20 cellular contexts compared by ENCODE assay signal in the genomic region with DNA sequence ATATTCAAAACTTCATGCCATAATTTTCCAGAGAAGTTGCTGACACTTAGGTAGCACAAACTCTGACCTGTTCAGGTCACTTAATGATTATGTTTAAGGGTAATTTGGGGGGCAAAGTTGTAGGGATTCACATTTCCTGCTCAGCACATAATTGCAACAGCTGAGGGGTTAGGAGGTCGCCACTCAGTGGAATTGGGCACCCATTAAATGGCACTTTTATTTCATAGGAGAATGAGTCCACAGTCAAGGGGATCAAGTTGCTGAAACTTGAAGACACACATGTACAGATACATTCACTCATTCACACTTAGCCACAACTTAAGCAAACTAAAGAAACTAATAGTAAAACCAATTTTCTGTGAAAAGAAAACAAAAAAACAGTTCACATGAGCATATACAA. TPM values are rescaled to one million over a fixed set of nuclear protein-coding genes. Genes with fewer than 3 reads are reported as not detected.
DNase-seq lines count a peak whose midpoint lies in the region; TF ChIP-seq lines count a peak whose summit lies in the region.
"Had no signal": no experiment of that assay in that cellular context is flagged by ENCODE, and none has a peak within 500 bp of the region (broad histone marks: within the 10 kb centered on the region; RNA-seq: fewer than 3 reads in every experiment).

No MANE protein-coding gene starts in this region.

- no peaks in the 10 kb centered on the region for H3K36me3 ChIP-seq in KMS-11 (ENCODE audit: insufficient read depth)
- H3K36me3 ChIP-seq: BE2C had no signal

- H3K4me3 Mint-ChIP-seq in activated CD4-positive, alpha-beta memory T cell treated with anti-CD3 and anti-CD28 coated beads, Interleukin-2, amount 10 ng/mL, durations not matched to agents 7 days and 5 days: no peak overlapping the region
- H3K4me3 Mint-ChIP-seq: CD4-positive, CD25-positive, alpha-beta regulatory T cell; CD8-positive, alpha-beta memory T cell; H9 had no signal

- no peaks in the 10 kb centered on the region for H3K4me1 Mint-ChIP-seq in activated CD4-positive, alpha-beta memory T cell treated with anti-CD3 and anti-CD28 coated beads, Interleukin-2, amount 10 ng/mL, durations not matched to agents 7 days and 5 days
- H3K4me1 Mint-ChIP-seq: CD4-positive, CD25-positive, alpha-beta regulatory T cell; CD8-positive, alpha-beta memory T cell had no signal

- no peaks in the 10 kb centered on the region for H3K36me3 Mint-ChIP-seq in activated CD4-positive, alpha-beta memory T cell treated with anti-CD3 and anti-CD28 coated beads, Interleukin-2, amount 10 ng/mL, durations not matched to agents 7 days and 5 days (ENCODE audit: low read depth)
- H3K36me3 Mint-ChIP-seq: CD4-positive, CD25-positive, alpha-beta regulatory T cell; CD8-positive, alpha-beta memory T cell had no signal

- POLR2A ChIA-PET in activated CD4-positive, alpha-beta memory T cell treated with anti-CD3 and anti-CD28 coated beads, Interleukin-2, amount 10 ng/mL, durations not matched to agents 7 days and 5 days (lab: Charles Lee): no interaction called here

- no peaks in the 10 kb centered on the region for H3K27me3 Mint-ChIP-seq in activated CD4-positive, alpha-beta memory T cell treated with anti-CD3 and anti-CD28 coated beads, Interleukin-2, amount 10 ng/mL, durations not matched to agents 7 days and 5 days
- H3K27me3 Mint-ChIP-seq: CD4-positive, CD25-positive, alpha-beta regulatory T cell; CD8-positive, alpha-beta memory T cell had no signal

- H3K4me1 ChIP-seq in KMS-11 (ENCODE audit: low read depth, poor library complexity, severe bottlenecking): peaks cover 34% of the 10 kb centered on the region
- H3K4me1 ChIP-seq: BE2C had no signal

- no peaks in the 10 kb centered on the region for H4K20me1 ChIP-seq in KMS-11 (ENCODE audit: insufficient read depth)

- no peaks in the 10 kb centered on the region for H3K27me3 ChIP-seq in KMS-11 (ENCODE audit: insufficient read depth, low read depth)
- H3K27me3 ChIP-seq: BE2C had no signal

- no peak overlapping the region for H3K4me3 ChIP-seq in KMS-11 (IDR thresholded peaks at IDR 0.05; ENCODE audit: insufficient read depth, low read depth, low read length)
- H3K4me3 ChIP-seq: GM12878 had no signal

- no peak overlapping the region for H3K9ac ChIP-seq in KMS-11

- 0 out of 2 replicates have a peak overlapping the region, but pooled peaks have one; percentile 78 for H3K4me2 ChIP-seq in KMS-11

- CTCF ChIA-PET in activated CD4-positive, alpha-beta memory T cell treated with anti-CD3 and anti-CD28 coated beads, Interleukin-2, amount 10 ng/mL, durations not matched to agents 7 days and 5 days (lab: Charles Lee): no interaction called here

- no peak overlapping the region for H3K27ac Mint-ChIP-seq in activated CD4-positive, alpha-beta memory T cell treated with anti-CD3 and anti-CD28 coated beads, Interleukin-2, amount 10 ng/mL, durations not matched to agents 7 days and 5 days
- H3K27ac Mint-ChIP-seq: CD4-positive, CD25-positive, alpha-beta regulatory T cell; CD8-positive, alpha-beta memory T cell had no signal

- DNase-seq in NCI-H69 (lab: John Stamatoyannopoulos, UW): peak; percentile 83
- peak; percentile 86 for DNase-seq in left kidney (ENCODE audit: low read depth, low spot score)
- peak; percentile 3 for DNase-seq in retina
- no peak for DNase-seq in activated naive CD4-positive, alpha-beta T cell (lab: John Stamatoyannopoulos, UW)
- DNase-seq in activated CD4-positive, alpha-beta memory T cell treated with anti-CD3 and anti-CD28 coated beads, Interleukin-2, amount 10 ng/mL, durations not matched to agents 7 days and 5 days: no peak
- no peak for DNase-seq in NCI-H446 treated with DMSO at 0.1 percent for 48 hours (lab: John Stamatoyannopoulos, UW)
- DNase-seq: BE2C; C1 segment of cervical spinal cord; CD4-positive, CD25-positive, alpha-beta regulatory T cell; CD8-positive, alpha-beta memory T cell; COR-L47; DMS 273 treated with DMSO at 0.1 percent for 48 hours; DMS53; DND-41; EL; H9 had no signal

- no peak for TF ChIP-seq CTCF in KMS-11 (conservative IDR thresholded peaks at IDR 0.05; ENCODE audit: low read depth, low read length)

- H3K27ac ChIP-seq in KMS-11: no peak overlapping the region

- no peak overlapping the region for H2AFZ ChIP-seq in KMS-11 (ENCODE audit: low read depth)

- peaks cover 9% of the 10 kb centered on the region for H3K9me3 Mint-ChIP-seq in activated CD4-positive, alpha-beta memory T cell treated with anti-CD3 and anti-CD28 coated beads, Interleukin-2, amount 10 ng/mL, durations not matched to agents 7 days and 5 days
- H3K9me3 Mint-ChIP-seq: H9 had no signal

- no peaks in the 10 kb centered on the region for H3K79me2 ChIP-seq in KMS-11 (ENCODE audit: insufficient read depth, low read depth)

RNA-seq across cellular contexts. Expression of gene PCDH15, which starts 1.5 kb away (rescaled TPM):
- not detected for total RNA-seq in activated CD4-positive, alpha-beta memory T cell treated with anti-CD3 and anti-CD28 coated beads, Interleukin-2, amount 10 ng/mL, durations not matched to agents 7 days and 5 days
- total RNA-seq: CD4-positive, CD25-positive, alpha-beta regulatory T cell; CD8-positive, alpha-beta memory T cell; G401; H1 had no signal

Comparison
In these comparisons a context has a peak if more than half of its experiments do, and no peak if none do; other contexts are left out.
1. DNase-seq: peak in NCI-H69 (single experiment), left kidney (single experiment) and retina (single experiment); none in activated naive CD4-positive, alpha-beta T cell (0 of 4), activated CD4-positive, alpha-beta memory T cell treated with anti-CD3 and anti-CD28 coated beads, Interleukin-2, amount 10 ng/mL, durations not matched to agents 7 days and 5 days (single experiment) and NCI-H446 treated with DMSO at 0.1 percent for 48 hours (single experiment).